8 cellular contexts compared by ENCODE assay signal in the genomic region with DNA sequence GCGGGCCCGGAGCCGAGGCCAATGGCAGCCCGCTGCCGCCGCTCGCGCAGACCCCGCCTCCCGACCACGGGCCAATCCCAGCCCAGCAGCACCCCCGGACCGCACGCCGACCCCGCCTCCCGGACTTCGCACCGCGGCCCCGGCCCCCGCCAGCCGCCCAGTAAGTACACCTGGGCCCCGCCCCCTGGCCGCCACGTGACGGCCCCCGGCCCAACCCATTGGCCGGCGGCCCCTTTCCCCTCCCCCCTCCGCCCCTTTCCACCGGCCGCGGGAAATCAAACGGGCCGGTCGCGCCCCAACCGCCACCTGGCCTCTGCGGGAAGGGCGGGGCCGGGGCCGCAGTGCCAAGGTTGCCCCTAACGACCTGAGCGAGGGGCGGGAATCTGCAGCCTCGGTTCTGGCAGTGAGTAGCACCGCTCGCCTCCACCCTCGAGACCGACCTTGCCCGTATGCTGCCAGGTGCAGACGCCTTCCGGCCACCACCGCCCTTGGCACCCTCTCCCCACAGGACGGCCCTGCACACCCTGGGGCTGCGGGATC. TPM values are rescaled to one million over a fixed set of nuclear protein-coding genes. Genes with fewer than 3 reads are reported as not detected.
DNase-seq lines count a peak whose midpoint lies in the region; ATAC-seq and TF ChIP-seq lines count a peak whose summit lies in the region.

YBX2 (minus strand) TSS at position 26 of the 540 bp plus-strand sequence. CDS start 139 bp downstream, outside the sequence.

- intact Hi-C loops in HCT116 (cut with micrococcal nuclease): loop anchor here (5.0 kb wide), 1 partner anchor 247 kb away; no protein-coding TSS in a partner anchor
- intact Hi-C loops in tibial artery (cut with DNase I; ENCODE audit: low total_unique reads): no loop called here

- ATAC-seq in HCT116: peak; percentile 74
- no peak for ATAC-seq in GM18873 (IDR thresholded peaks at IDR 0.05; ENCODE audit: low FRiP score, unreplicated experiment)

- H3K4me1 ChIP-seq in HCT116 (ENCODE audit: control insufficient read depth in 1 of 2, insufficient read depth in 2 of 2, low read length in 2 of 2): peaks cover 17 to 41% of the 10 kb centered on the region in 2 experiments; a peak in 3 of 4 replicates
- H3K4me1 ChIP-seq in tibial artery: peaks cover 0 to 44% (median 32%) of the 10 kb centered on the region in 4 donors

- peaks cover 21% of the 10 kb centered on the region for H3K4me1 Mint-ChIP-seq in neural crest cell

- H3K9me2 ChIP-seq in HCT116 (ENCODE audit: insufficient read depth): no peaks in the 10 kb centered on the region

- peaks cover 74% of the 10 kb centered on the region for H3K27me3 Mint-ChIP-seq in neural crest cell (ENCODE audit: low read depth)

- no TSS peak for BruUV-seq in HCT116 (replicated peaks; lab: Mats Ljungman, UMichigan)

- RAD21 ChIA-PET in HCT116 (lab: Charles Lee; ENCODE audit: low non-redundant PET in 1 of 2, low total read pairs in 2 of 2, uncharacterized antibody in 2 of 2, unreplicated experiment in 2 of 2): no interaction called here

- no peak for TF ChIP-seq RAD21 in HCT116 (IDR thresholded peaks at IDR 0.05; ENCODE audit: low read depth)

- H3K36me3 ChIP-seq in HCT116 (ENCODE audit: control insufficient read depth in 1 of 2, insufficient read depth in 2 of 2, low read length in 2 of 2) (no peaks in the 10 kb centered on the region), tibial artery (no peaks in the 10 kb centered on the region)

- no peak within 1 kb of the TSS for H3K27ac Mint-ChIP-seq in neural crest cell (ENCODE audit: unreplicated experiment)

- H3K9ac ChIP-seq in HCT116 (ENCODE audit: low read length): peak within 1 kb of the TSS; percentile 44

- POLR2A ChIA-PET in HCT116 (lab: Charles Lee): no interaction called here

- H3K79me2 ChIP-seq in HCT116 (ENCODE audit: insufficient read depth, low read length): no peaks in the 10 kb centered on the region

- DNase-seq in AG08396 (ENCODE audit: low spot score) (peak; percentile 78), HCT116 (ENCODE audit: low read depth, low spot score) (peak; percentile 48), NCI-H510A treated with DMSO at 0.1 percent for 48 hours (lab: John Stamatoyannopoulos, UW) (peak; percentile 93), epithelial cell of proximal tubule (ENCODE audit: low read depth) (no peak), neural crest cell (ENCODE audit: low read depth, low spot score) (peak; percentile 54), tibial artery (no peak)
- peak; percentile 72 for DNase-seq in activated CD8-positive, alpha-beta memory T cell treated with anti-CD3 and anti-CD28 coated beads, Interleukin-2, amount 50 U/mL, for 4 hours

- H4K20me1 ChIP-seq in HCT116 (ENCODE audit: insufficient read depth): no peaks in the 10 kb centered on the region

- peak within 1 kb of the TSS; percentile 19 to 33; a peak in 2 of 4 replicates for H3K4me3 ChIP-seq in HCT116 (replicated peaks in 1 of 2; ENCODE audit: low read depth in 1 of 2, low read length in 2 of 2)
- H3K4me3 ChIP-seq in epithelial cell of proximal tubule (ENCODE audit: low read depth, low read length): peak within 1 kb of the TSS; percentile 40
- peak within 1 kb of the TSS; percentile 28 to 40 for H3K4me3 ChIP-seq in tibial artery

- no peaks in the 10 kb centered on the region for H3K36me3 Mint-ChIP-seq in neural crest cell (ENCODE audit: low read depth)

- no peaks in the 10 kb centered on the region for H3K9me3 Mint-ChIP-seq in neural crest cell

- H3K27me3 ChIP-seq in HCT116 (ENCODE audit: insufficient read depth, low read length) (no peaks in the 10 kb centered on the region), tibial artery (peaks cover 0 to 65% of the 10 kb centered on the region in 2 donors)

- no peaks in the 10 kb centered on the region for H3K9me3 ChIP-seq in HCT116 (ENCODE audit: control insufficient read depth in 1 of 2, insufficient read depth in 1 of 2, low read depth in 1 of 2, low read length in 2 of 2)
- no peaks in the 10 kb centered on the region for H3K9me3 ChIP-seq in tibial artery

- peak within 1 kb of the TSS; percentile 68 for H2AFZ ChIP-seq in HCT116 (ENCODE audit: low read depth, low read length, poor library complexity, severe bottlenecking)

- H3K27ac ChIP-seq in HCT116 (ENCODE audit: low read depth, low read length) (no peak within 1 kb of the TSS; the same call in 1 of the 2 replicates), tibial artery (peak within 1 kb of the TSS in 1 of 2 donors; percentile 61)

- TF ChIP-seq CTCF in HCT116 (IDR thresholded peaks at IDR 0.05 in 2 of 3, conservative IDR thresholded peaks at IDR 0.05 in 1 of 3; ENCODE audit: borderline replicate concordance in 1 of 3, insufficient read depth in 1 of 3, low read depth in 2 of 3, low read length in 2 of 3) (no peak), epithelial cell of proximal tubule (conservative IDR thresholded peaks at IDR 0.05; ENCODE audit: low read depth, low read length) (no peak), neural crest cell (conservative IDR thresholded peaks at IDR 0.05) (no peak), tibial artery (IDR thresholded peaks at IDR 0.05) (no peak)

- no peak for TF ChIP-seq POLR2A in HCT116 (IDR thresholded peaks at IDR 0.05; ENCODE audit: borderline replicate concordance, extremely low read depth, insufficient read depth, insufficient read length)

- peak within 1 kb of the TSS; percentile 76 for H3K4me3 Mint-ChIP-seq in neural crest cell

- CTCF ChIA-PET in HCT116 (lab: Charles Lee): no interaction called here

- H3K4me2 ChIP-seq in HCT116 (ENCODE audit: low read length): peak within 1 kb of the TSS; percentile 70

TF ChIP-seq in HCT116, 20 proteins besides CTCF, POLR2A, EP300 and RAD21:
- TF ChIP-seq SIN3A (IDR thresholded peaks at IDR 0.05; ENCODE audit: low read depth) (no peak), YY1 (IDR thresholded peaks at IDR 0.05; ENCODE audit: extremely low read depth, insufficient replicate concordance, low read depth, low read length) (no peak), ZNF274 (IDR thresholded peaks at IDR 0.05; ENCODE audit: low read depth, low read length) (no peak), TCF7L2 (IDR thresholded peaks at IDR 0.05; ENCODE audit: borderline replicate concordance, extremely low read depth, insufficient read depth, insufficient read length) (peak; percentile 88)
- TF ChIP-seq, protein P1, sequence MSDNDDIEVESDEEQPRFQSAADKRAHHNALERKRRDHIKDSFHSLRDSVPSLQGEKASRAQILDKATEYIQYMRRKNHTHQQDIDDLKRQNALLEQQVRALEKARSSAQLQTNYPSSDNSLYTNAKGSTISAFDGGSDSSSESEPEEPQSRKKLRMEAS (IDR thresholded peaks at IDR 0.05): peak; percentile 78

RNA-seq across cellular contexts. Expression of gene YBX2, which starts in this region (rescaled TPM):
- total RNA-seq in HCT116 (2021; ENCODE audit: unreplicated experiment) (2.3 TPM), epithelial cell of proximal tubule (0.14 and 0.35 TPM in 2 replicates), neural crest cell (0.54 and 0.96 TPM in 2 replicates)
- polyA plus RNA-seq in HCT116 (2012): 1.00 and 2.1 TPM in 2 replicates

Comparison
In these comparisons a context has a peak if more than half of its experiments do, and no peak if none do; other contexts are left out.
1. Peak in DNase-seq in neural crest cell; RNA of the gene not detected or under 1 TPM.
2. DNase-seq: peak in AG08396 (single experiment), HCT116 (single experiment), NCI-H510A treated with DMSO at 0.1 percent for 48 hours (single experiment) and activated CD8-positive, alpha-beta memory T cell treated with anti-CD3 and anti-CD28 coated beads, Interleukin-2, amount 50 U/mL, for 4 hours (single experiment); none in epithelial cell of proximal tubule (single experiment) and tibial artery (0 of 2).
3. Peak in every context shown above with its lines, with median percentiles within 50 percentile points of each other: H3K4me3 ChIP-seq.